1 cellular context compared by ENCODE assay signal in genomic region chr11:74256370-74257133, GRCh38.
TF ChIP-seq lines count a peak whose summit lies in the region.

No MANE protein-coding gene starts in this region.

TF ChIP-seq in HepG2, 621 proteins besides CTCF, POLR2A, EP300 and RAD21:
- TF ChIP-seq MAFK (conservative IDR thresholded peaks at IDR 0.05 in 1 of 2, IDR thresholded peaks at IDR 0.05 in 1 of 2; ENCODE audit: low read length in 2 of 2) (peak; percentile 71 to 74), MAFF (IDR thresholded peaks at IDR 0.05; ENCODE audit: low read depth, low read length) (peak; percentile 58), GPN1 (CRISPR knock-in tag; IDR thresholded peaks at IDR 0.05; ENCODE audit: borderline replicate concordance) (no peak)
